ENCODE assay signal across 11 cellular contexts in genomic region chr3:51710631-51711351, GRCh38. TPM values are rescaled to one million over a fixed set of nuclear protein-coding genes. Genes with fewer than 3 reads are reported as not detected.
DNase-seq lines count a peak whose midpoint lies in the region; ATAC-seq and TF ChIP-seq lines count a peak whose summit lies in the region.
"Had no signal": no experiment of that assay in that cellular context is flagged by ENCODE, and none has a peak within 500 bp of the region (broad histone marks: within the 10 kb centered on the region; RNA-seq: fewer than 3 reads in every experiment).

No MANE protein-coding gene starts in this region.

- no peak overlapping the region for H3K4me3 Mint-ChIP-seq in stimulated activated naive CD8-positive, alpha-beta T cell treated with anti-CD3 and anti-CD28 coated beads, Interleukin-15, amount 100 ng/mL, for 72 hours

- peak; percentile 34 for ATAC-seq in stimulated activated naive CD8-positive, alpha-beta T cell treated with anti-CD3 and anti-CD28 coated beads, Interleukin-15, amount 100 ng/mL, for 72 hours
- ATAC-seq in stimulated activated naive CD8-positive, alpha-beta T cell treated with anti-CD3 and anti-CD28 coated beads, Interleukin-15, Interleukin-2, amounts not matched to agents 100 U/mL and 50 U/mL, for 24 hours = no peak
- no peak for ATAC-seq in HG02973 (IDR thresholded peaks at IDR 0.05; ENCODE audit: unreplicated experiment)
- no peak for ATAC-seq in GM21717 (IDR thresholded peaks at IDR 0.05; ENCODE audit: unreplicated experiment)

- TF ChIP-seq CTCF in fibroblast of pulmonary artery (IDR thresholded peaks at IDR 0.05; ENCODE audit: low read length, missing control alignments) = peak; percentile 17

- in situ Hi-C loops in SK-MEL-5 (cut with HindIII; ENCODE audit: low pct_unique_long_range_greater_than_20kb, low sequenced_read_pairs) = no loop called here

- peaks cover 12% of the 10 kb centered on the region for H3K27me3 Mint-ChIP-seq in stimulated activated naive CD8-positive, alpha-beta T cell treated with anti-CD3 and anti-CD28 coated beads, Interleukin-15, amount 100 ng/mL, for 72 hours

- no peak overlapping the region for H3K4me3 ChIP-seq in fibroblast of pulmonary artery (replicated peaks; ENCODE audit: low read depth, low read length)

- peaks cover 49% of the 10 kb centered on the region for H3K4me1 Mint-ChIP-seq in stimulated activated naive CD8-positive, alpha-beta T cell treated with anti-CD3 and anti-CD28 coated beads, Interleukin-15, amount 100 ng/mL, for 72 hours

- H3K9me3 Mint-ChIP-seq in stimulated activated naive CD8-positive, alpha-beta T cell treated with anti-CD3 and anti-CD28 coated beads, Interleukin-15, amount 100 ng/mL, for 72 hours = no peaks in the 10 kb centered on the region

- H3K27ac Mint-ChIP-seq in stimulated activated naive CD8-positive, alpha-beta T cell treated with anti-CD3 and anti-CD28 coated beads, Interleukin-15, amount 100 ng/mL, for 72 hours = no peak overlapping the region

- no peak for DNase-seq in stimulated activated naive CD8-positive, alpha-beta T cell treated with anti-CD3 and anti-CD28 coated beads, Interleukin-15, amount 100 ng/mL, for 72 hours
- no peak for DNase-seq in stimulated activated naive CD8-positive, alpha-beta T cell treated with anti-CD3 and anti-CD28 coated beads, Interleukin-15, Interleukin-2, amounts not matched to agents 100 U/mL and 50 U/mL, for 24 hours
- DNase-seq in SK-MEL-5 (ENCODE audit: low read depth, low spot score) (peak; percentile 46), fibroblast of pulmonary artery (ENCODE audit: low read depth) (no peak), NCI-H446 (lab: John Stamatoyannopoulos, UW) (no peak), DMS153 treated with DMSO at 0.1 percent for 48 hours (lab: John Stamatoyannopoulos, UW; ENCODE audit: unreplicated experiment) (no peak)
- DNase-seq: activated CD4-positive, alpha-beta T cell treated with anti-CD3 and anti-CD28 coated beads for 1 hour; cortex of kidney; retina had no signal

RNA-seq across cellular contexts. Expression of gene GRM2, which starts 3.9 kb away (rescaled TPM):
- total RNA-seq in SK-MEL-5 (2014; rRNA removed; shearing (Covaris generic)) = not detected in 2 replicates
- polyA plus RNA-seq in SK-MEL-5 (2015; cell fraction: cytosol; rRNA removed) = not detected in 2 replicates
- polyA plus RNA-seq in SK-MEL-5 (2015; cell fraction: nucleus; rRNA removed) = 2.1 TPM in 1 of 2 replicates, not detected in the other

RNA-seq across cellular contexts. Expression of gene TEX264, which starts 39.7 kb away (rescaled TPM):
- total RNA-seq in SK-MEL-5 (2014; rRNA removed; shearing (Covaris generic)) = 107 and 124 TPM in 2 replicates
- 119 and 128 TPM in 2 replicates for polyA plus RNA-seq in SK-MEL-5 (2015; cell fraction: cytosol; rRNA removed)
- polyA plus RNA-seq in SK-MEL-5 (2015; cell fraction: nucleus; rRNA removed) = 71.0 and 71.7 TPM in 2 replicates
